ENCODE assay signal across 8 cellular contexts in the genomic region with DNA sequence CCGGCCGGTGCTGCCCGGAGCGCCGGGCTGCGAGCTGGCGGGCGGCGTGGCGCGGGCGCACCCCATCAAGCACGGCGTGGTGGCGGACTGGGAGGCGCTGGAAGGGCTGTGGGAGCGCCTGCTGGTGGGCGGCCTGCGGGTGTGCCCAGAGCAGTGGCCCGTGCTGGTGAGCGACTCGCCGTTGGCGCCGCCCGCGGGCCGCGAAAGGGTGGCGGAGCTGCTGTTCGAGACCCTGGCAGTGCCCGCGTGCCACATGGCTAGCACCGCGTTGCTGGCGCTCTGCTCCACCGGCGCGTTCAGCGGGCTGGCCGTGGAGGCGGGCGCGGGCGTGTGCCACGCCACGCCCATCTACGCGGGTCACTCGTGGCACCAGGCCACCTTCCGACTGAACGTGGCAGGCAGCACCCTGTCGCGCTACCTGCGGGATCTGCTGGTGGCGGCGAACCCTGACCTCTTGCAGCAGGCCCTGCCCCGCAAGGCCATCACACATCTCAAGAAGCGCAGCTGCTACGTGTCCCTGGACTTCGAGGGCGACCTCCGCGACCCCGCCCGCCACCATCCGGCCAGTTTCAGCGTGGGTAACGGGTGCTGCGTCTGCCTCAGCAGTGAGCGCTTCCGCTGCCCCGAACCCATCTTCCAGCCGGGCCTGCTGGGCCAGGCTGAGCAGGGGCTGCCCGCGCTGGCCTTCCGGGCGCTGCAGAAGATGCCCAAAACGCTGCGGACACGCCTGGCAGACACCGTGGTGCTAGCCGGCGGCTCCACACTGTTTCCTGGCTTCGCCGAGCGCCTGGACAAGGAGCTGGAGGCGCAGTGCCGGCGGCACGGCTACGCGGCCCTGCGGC. TPM values are rescaled to one million over a fixed set of nuclear protein-coding genes. Genes with fewer than 3 reads are reported as not detected.
DNase-seq lines count a peak whose midpoint lies in the region; ATAC-seq and TF ChIP-seq lines count a peak whose summit lies in the region.

No MANE protein-coding gene starts in this region.

- no peaks in the 10 kb centered on the region for H3K27me3 Mint-ChIP-seq in Caco-2 (ENCODE audit: insufficient read depth, unreplicated experiment)
- H3K27me3 Mint-ChIP-seq in IgD-negative memory B cell: peaks cover 2% of the 10 kb centered on the region

- TF ChIP-seq POLR2A in right lobe of liver (IDR thresholded peaks at IDR 0.05): no peak

- WGBS in right lobe of liver (ENCODE audit: insufficient coverage, low coverage, low lambda C conversion rate, missing lambda C conversion rate): no CpG with 5 or more reads among the region's 94 CpGs

- H3K4me1 ChIP-seq in Caco-2 (peaks cover 25% of the 10 kb centered on the region), right lobe of liver (peaks cover 0 to 22% (median 7%) of the 10 kb centered on the region in 4 donors)

- DNase-seq in Caco-2: peak; percentile 85 to 89
- DNase-seq in coronary artery (ENCODE audit: low spot score): no peak
- peak; percentile 80 to 84 (median 81) for DNase-seq in right lobe of liver
- DNase-seq in stimulated activated CD4-positive, alpha-beta T cell treated with anti-CD3 and anti-CD28 coated beads, TNF-alpha, amount 100 ng/mL, for 4 hours (ENCODE audit: low read depth in 3 of 3): peak in 2 of 3 experiments; percentile 28 to 60

- peak overlapping the region; percentile 84 for H3K4me3 Mint-ChIP-seq in Caco-2 (ENCODE audit: unreplicated experiment)
- H3K4me3 Mint-ChIP-seq in IgD-negative memory B cell: peak overlapping the region; percentile 88 to 94 (median 92)

- H3K27ac ChIP-seq in coronary artery: peak overlapping the region; percentile 93
- peak overlapping the region; percentile 39 to 60 (median 53) for H3K27ac ChIP-seq in right lobe of liver

- H3K36me3 ChIP-seq in Caco-2 (ENCODE audit: control insufficient read depth, insufficient read depth, low read length): peaks cover 11% of the 10 kb centered on the region
- H3K36me3 ChIP-seq in right lobe of liver: peaks cover 0 to 1% (median 0%) of the 10 kb centered on the region in 4 donors

- CTCF ChIA-PET in Caco-2 (lab: Charles Lee): interaction anchor here (0.7 to 6.5 kb wide), 31 partner anchors 7 to 462 kb away, joined by 3 to 127 read pairs (median 5); a partner anchor contains a TSS

- H3K27me3 ChIP-seq in Caco-2 (replicated peaks; ENCODE audit: control insufficient read depth, insufficient read depth, low read length): no peaks in the 10 kb centered on the region
- H3K27me3 ChIP-seq in right lobe of liver: no peaks in the 10 kb centered on the region

- peak; percentile 14 for ATAC-seq in GM21390 (IDR thresholded peaks at IDR 0.05; ENCODE audit: unreplicated experiment)
- ATAC-seq in activated CD4-positive, CD25-positive, alpha-beta regulatory T cell treated with anti-CD3 and anti-CD28 coated beads, Interleukin-2, amount 50 U/mL, for 24 hours: peak; percentile 12 to 30
- peak; percentile 44 to 74 (median 71) for ATAC-seq in right lobe of liver
- no peak for ATAC-seq in HG03469 (IDR thresholded peaks at IDR 0.05; ENCODE audit: unreplicated experiment)

- TF ChIP-seq CTCF in Caco-2 (IDR thresholded peaks at IDR 0.05; ENCODE audit: insufficient read depth in 1 of 2, low read depth in 1 of 2, low read length in 1 of 2, severe bottlenecking in 1 of 2, unreplicated experiment in 1 of 2): peak in 1 of 2 experiments; percentile 23
- TF ChIP-seq CTCF in coronary artery (IDR thresholded peaks at IDR 0.05): no peak
- TF ChIP-seq CTCF in right lobe of liver (IDR thresholded peaks at IDR 0.05): no peak

- BruUV-seq in Caco-2 (replicated peaks; lab: Mats Ljungman, UMichigan): TSS peak; percentile 26

- H3K4me1 Mint-ChIP-seq in Caco-2 (ENCODE audit: low read depth, unreplicated experiment) (peaks cover 24% of the 10 kb centered on the region), IgD-negative memory B cell (peaks cover 13 to 26% (median 24%) of the 10 kb centered on the region in 3 donors)

- no peaks in the 10 kb centered on the region for H3K9me3 Mint-ChIP-seq in Caco-2 (ENCODE audit: unreplicated experiment)
- H3K9me3 Mint-ChIP-seq in IgD-negative memory B cell: no peaks in the 10 kb centered on the region

- H3K4me3 ChIP-seq in Caco-2 (ENCODE audit: low read depth, low read length) (peak overlapping the region; percentile 78), coronary artery (peak overlapping the region; percentile 84), right lobe of liver (peak overlapping the region; percentile 52 to 60 (median 55))

- intact Hi-C loops in Caco-2 (cut with micrococcal nuclease; ENCODE audit: unreplicated experiment): loop anchor here (2.0 to 5.0 kb wide), 2 partner anchors 19 to 265 kb away; a partner anchor contains a TSS
- intact Hi-C loops in right lobe of liver (cut with DNase I): no loop called here

- H3K36me3 Mint-ChIP-seq in Caco-2 (ENCODE audit: insufficient read depth, unreplicated experiment) (peaks cover 56% of the 10 kb centered on the region), IgD-negative memory B cell (no peaks in the 10 kb centered on the region)

- H3K9me3 ChIP-seq in Caco-2: no peaks in the 10 kb centered on the region
- no peaks in the 10 kb centered on the region for H3K9me3 ChIP-seq in right lobe of liver

- POLR2A ChIA-PET in Caco-2 (lab: Charles Lee): interaction anchor here (0.5 to 3.0 kb wide), 25 partner anchors 7 to 445 kb away, joined by 3 to 28 read pairs (median 4); a partner anchor contains a TSS

- peak overlapping the region; percentile 85 for H3K27ac Mint-ChIP-seq in Caco-2 (ENCODE audit: unreplicated experiment)
- peak overlapping the region in 1 of 3 donors; percentile 70 for H3K27ac Mint-ChIP-seq in IgD-negative memory B cell

RNA-seq across cellular contexts. Expression of a gene that starts 0.7 kb away (rescaled TPM):
- total RNA-seq in Caco-2 (2022) (3.4 and 4.5 TPM in 2 replicates), right lobe of liver (1 to 10 TPM in 1 of 6 experiments, under 1 TPM in 4, not detected in 1; 0.20 to 1.1 (median 0.56) TPM)
- 12.0 TPM for polyA plus RNA-seq in IgD-negative memory B cell

RNA-seq across cellular contexts. Expression of a gene that starts 5.3 kb away (rescaled TPM):
- total RNA-seq in Caco-2 (2022) (0.18 and 0.51 TPM in 2 replicates), right lobe of liver (under 1 TPM in 1 of 6 experiments, not detected in 5; 0.18 TPM)
- polyA plus RNA-seq in IgD-negative memory B cell: not detected

RNA-seq across cellular contexts. Expression of a gene that starts 6.8 kb away (rescaled TPM):
- 98.4 and 105 TPM in 2 replicates for total RNA-seq in Caco-2 (2022)
- 4.1 TPM for polyA plus RNA-seq in IgD-negative memory B cell
- 10 to 100 TPM; 13.2 to 21.9 (median 19.2) TPM for total RNA-seq in right lobe of liver

RNA-seq across cellular contexts. Expression of a gene that starts 18.7 kb away (rescaled TPM):
- total RNA-seq in Caco-2 (2022) (67.5 and 74.7 TPM in 2 replicates), right lobe of liver (1 to 10 TPM in 2 of 6 experiments, under 1 TPM in 4; 0.24 to 8.8 (median 0.77) TPM)
- 0.43 TPM for polyA plus RNA-seq in IgD-negative memory B cell

RNA-seq across cellular contexts. Expression of a gene that starts 52.6 kb away (rescaled TPM):
- 37.3 and 39.5 TPM in 2 replicates for total RNA-seq in Caco-2 (2022)
- polyA plus RNA-seq in IgD-negative memory B cell: 16.2 TPM
- 10 to 100 TPM in 4 of 6 experiments, 1 to 10 TPM in 2; 5.5 to 17.8 (median 12.9) TPM for total RNA-seq in right lobe of liver
